In the genomic region with DNA sequence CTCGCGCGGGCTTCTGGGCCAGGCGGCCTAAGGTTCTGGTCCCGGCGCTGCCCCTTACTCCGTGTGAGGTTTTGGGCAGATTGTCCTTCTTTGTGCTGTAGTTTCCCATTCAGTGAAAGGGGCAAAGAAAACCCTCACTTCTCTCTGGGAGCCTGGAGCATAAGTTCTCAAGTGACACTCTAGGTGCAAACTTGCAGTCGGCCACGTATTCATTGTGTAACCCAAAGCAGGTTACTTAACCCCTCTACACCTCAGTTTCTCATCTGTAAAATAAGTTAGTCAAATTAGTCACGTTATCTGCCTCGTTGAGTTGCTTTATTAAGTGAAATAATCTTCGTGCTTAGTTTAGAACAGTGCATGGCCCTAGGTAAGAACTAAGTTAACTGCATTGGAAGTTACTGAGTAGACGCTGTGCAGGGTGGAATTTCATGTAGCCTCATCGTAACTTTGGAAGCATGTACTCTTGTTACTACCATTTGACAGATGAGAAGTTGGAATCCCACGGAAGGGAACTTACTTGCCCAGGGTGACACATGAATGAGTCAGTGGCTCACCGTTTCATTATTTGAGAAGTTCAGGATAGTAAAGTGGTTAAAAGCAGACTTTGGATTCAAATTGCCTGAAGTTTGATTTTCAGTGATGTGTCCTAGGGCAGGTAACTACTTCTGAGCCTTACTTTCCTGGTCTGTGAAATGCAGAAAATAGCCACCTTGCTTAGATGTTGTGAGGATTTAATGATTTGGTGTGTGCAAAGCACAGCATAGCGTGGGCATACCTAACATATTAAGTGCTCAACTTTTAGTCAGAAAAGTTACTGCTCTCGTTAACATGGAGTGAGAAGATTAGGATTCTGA, we compare ENCODE assay signal across 8 cellular contexts. TPM values are rescaled to one million over a fixed set of nuclear protein-coding genes. Genes with fewer than 3 reads are reported as not detected.
DNase-seq lines count a peak whose midpoint lies in the region; ATAC-seq and TF ChIP-seq lines count a peak whose summit lies in the region.

No MANE protein-coding gene starts in this region.

- peak overlapping the region; percentile 93 for H3K4me2 ChIP-seq in OCI-LY7 (ENCODE audit: low read length)

- ATAC-seq in GM18858 (IDR thresholded peaks at IDR 0.05; ENCODE audit: unreplicated experiment) (no peak), HG03520 (IDR thresholded peaks at IDR 0.05; ENCODE audit: unreplicated experiment) (no peak)

- peak overlapping the region; percentile 85 for H3K4me3 Mint-ChIP-seq in T-helper 2 cell treated with Interferon-gamma antibody and Interleukin-4, amounts not matched to agents 5 μg/mL and 100 μg/mL, for 36 hours

- H3K36me3 Mint-ChIP-seq in T-helper 2 cell treated with Interferon-gamma antibody and Interleukin-4, amounts not matched to agents 5 μg/mL and 100 μg/mL, for 36 hours (ENCODE audit: low read depth), result peaks cover 25% of the 10 kb centered on the region

- POLR2A ChIA-PET in OCI-LY7 (lab: Charles Lee), result interaction anchor here (1.8 kb wide), 1 partner anchor 85 kb away, joined by 7 read pairs; no protein-coding TSS in a partner anchor

- peaks cover 61% of the 10 kb centered on the region for H3K79me2 ChIP-seq in OCI-LY7 (ENCODE audit: insufficient read depth, low read depth, low read length)

- peaks cover 10% of the 10 kb centered on the region; the same call in 1 of the 2 replicates for H4K20me1 ChIP-seq in OCI-LY7 (ENCODE audit: insufficient read depth, low read length)

- H2AFZ ChIP-seq in OCI-LY7 (ENCODE audit: low read length), result peak overlapping the region; percentile 35; the same call in 1 of the 2 replicates

- H3K9ac ChIP-seq in colonic mucosa (ENCODE audit: low read depth in 2 of 2, low read length in 2 of 2) (peak overlapping the region; percentile 88 to 98), mucosa of stomach (ENCODE audit: low read length) (peak overlapping the region; percentile 84)

- CTCF ChIA-PET in OCI-LY7 (lab: Charles Lee; ENCODE audit: unreplicated experiment), result no interaction called here

- H3K27me3 ChIP-seq in colonic mucosa (no peaks in the 10 kb centered on the region), mucosa of stomach (ENCODE audit: control insufficient read depth, insufficient read depth, low read length) (no peaks in the 10 kb centered on the region)

- TSS peak; percentile 68 for BruUV-seq in OCI-LY7 (replicated peaks; lab: Mats Ljungman, UMichigan)

- DNase-seq in T-helper 2 cell treated with Interferon-gamma antibody and Interleukin-4, amounts not matched to agents 5 μg/mL and 100 μg/mL, for 36 hours (ENCODE audit: low spot score), result no peak
- DNase-seq in T-helper 2 cell, result no peak
- peak; percentile 44 for DNase-seq in OCI-LY7 (ENCODE audit: low spot score)
- no peak for DNase-seq in colonic mucosa
- no peak for DNase-seq in posterior vena cava (ENCODE audit: low spot score)

- H3K27me3 Mint-ChIP-seq in T-helper 2 cell treated with Interferon-gamma antibody and Interleukin-4, amounts not matched to agents 5 μg/mL and 100 μg/mL, for 36 hours (ENCODE audit: low read depth), result no peaks in the 10 kb centered on the region

- H3K27ac ChIP-seq in OCI-LY7 (ENCODE audit: low read depth, low read length, poor library complexity, severe bottlenecking) (peak overlapping the region; percentile 80), colonic mucosa (peak overlapping the region; percentile 100)

- peak overlapping the region; percentile 99 for H3K27ac Mint-ChIP-seq in T-helper 2 cell treated with Interferon-gamma antibody and Interleukin-4, amounts not matched to agents 5 μg/mL and 100 μg/mL, for 36 hours

- H3K9me3 ChIP-seq in OCI-LY7 (ENCODE audit: low read length) (no peaks in the 10 kb centered on the region), colonic mucosa (no peaks in the 10 kb centered on the region), mucosa of stomach (ENCODE audit: control insufficient read depth, low read length) (no peaks in the 10 kb centered on the region)

- H3K4me1 Mint-ChIP-seq in T-helper 2 cell treated with Interferon-gamma antibody and Interleukin-4, amounts not matched to agents 5 μg/mL and 100 μg/mL, for 36 hours (ENCODE audit: low read depth), result peaks cover 24% of the 10 kb centered on the region

- H3K4me1 ChIP-seq in OCI-LY7 (ENCODE audit: insufficient read depth, low read length, poor library complexity, severe bottlenecking) (peaks cover 31% of the 10 kb centered on the region), colonic mucosa (peaks cover 8% of the 10 kb centered on the region), mucosa of stomach (ENCODE audit: control insufficient read depth, insufficient read depth, low read length) (no peaks in the 10 kb centered on the region)

- TF ChIP-seq CTCF in OCI-LY7 (conservative IDR thresholded peaks at IDR 0.05; ENCODE audit: low read length) (no peak), colonic mucosa (IDR thresholded peaks at IDR 0.05) (no peak)

- no peaks in the 10 kb centered on the region for H3K9me2 ChIP-seq in OCI-LY7 (ENCODE audit: insufficient read depth, low read length)

- H3K36me3 ChIP-seq in OCI-LY7 (ENCODE audit: insufficient read depth, low read length) (peaks cover 35% of the 10 kb centered on the region), colonic mucosa (no peaks in the 10 kb centered on the region), mucosa of stomach (ENCODE audit: control insufficient read depth, insufficient read depth, low read length) (no peaks in the 10 kb centered on the region)

- no peaks in the 10 kb centered on the region for H3K9me3 Mint-ChIP-seq in T-helper 2 cell treated with Interferon-gamma antibody and Interleukin-4, amounts not matched to agents 5 μg/mL and 100 μg/mL, for 36 hours

- intact Hi-C loops in OCI-LY7 (cut with micrococcal nuclease; ENCODE audit: unreplicated experiment) (loop anchor here (2.0 kb wide), 1 partner anchor 85 kb away; a partner anchor contains a TSS), colonic mucosa (cut with DNase I) (loop anchor here (10.0 kb wide), 1 partner anchor 85 kb away; a partner anchor contains a TSS), posterior vena cava (cut with DNase I) (no loop called here)

- H3K4me3 ChIP-seq in OCI-LY7 (ENCODE audit: low read depth, low read length, poor library complexity, severe bottlenecking), result peak overlapping the region; percentile 88
- peak overlapping the region; percentile 98 for H3K4me3 ChIP-seq in colonic mucosa
- peak overlapping the region; percentile 38 for H3K4me3 ChIP-seq in mucosa of stomach (ENCODE audit: low read length)

RNA-seq across cellular contexts. Expression of a gene that starts 0.6 kb away (rescaled TPM):
- 1.3 and 2.7 TPM in 2 replicates for total RNA-seq in OCI-LY7 (2014; rRNA removed; shearing (Covaris generic))
- total RNA-seq in OCI-LY7 (2022) (3.9 and 5.7 TPM in 2 replicates), colonic mucosa (1 to 10 TPM in 1 of 2 donors, under 1 TPM in 1; 0.90 to 1.3 TPM), posterior vena cava (1 to 10 TPM; 3.0 to 3.6 TPM)

RNA-seq across cellular contexts. Expression of a gene that starts 0.8 kb away (rescaled TPM):
- 89.5 and 110 TPM in 2 replicates for total RNA-seq in OCI-LY7 (2014; rRNA removed; shearing (Covaris generic))
- total RNA-seq in OCI-LY7 (2022) (130 and 138 TPM in 2 replicates), colonic mucosa (100 to 1,000 TPM; 154 to 269 TPM), posterior vena cava (100 to 1,000 TPM; 136 to 175 TPM)

Comparison
In these comparisons a context has a peak if more than half of its experiments do, and no peak if none do; other contexts are left out.
1. H3K4me3 ChIP-seq: peak in every context shown above with its lines; median percentile 98 in colonic mucosa; 88 in OCI-LY7; 38 in mucosa of stomach.
2. intact Hi-C loops: an anchor here in OCI-LY7 (2.0 kb wide) and colonic mucosa (10.0 kb wide); none called in posterior vena cava.